ENCODE assay signal across 22 cellular contexts in the genomic region with DNA sequence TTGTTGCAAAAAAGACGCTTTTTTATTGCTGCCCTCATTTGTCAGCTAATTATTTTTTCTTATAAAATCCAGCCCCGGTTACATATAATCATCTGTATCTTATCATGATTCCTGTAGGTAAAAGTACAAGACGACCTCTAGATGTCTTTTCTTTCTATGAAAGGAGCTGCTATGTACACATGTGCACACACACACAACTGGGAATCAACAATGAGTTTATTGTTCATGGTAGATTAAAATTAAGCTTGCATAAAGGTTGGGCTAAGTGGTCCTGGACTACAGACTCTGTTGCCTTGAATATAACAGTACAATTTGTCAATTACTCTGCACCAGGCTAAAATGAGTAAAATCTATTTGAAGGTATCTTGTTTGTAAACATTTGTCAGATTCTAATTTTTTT. TPM values are rescaled to one million over a fixed set of nuclear protein-coding genes. Genes with fewer than 3 reads are reported as not detected.
A peak's percentile ranks its signal among the peaks of the same experiment; 100 is the strongest.
DNase-seq lines count a peak whose midpoint lies in the region; ATAC-seq and TF ChIP-seq lines count a peak whose summit lies in the region.
"Had no signal": no experiment of that assay in that cellular context is flagged by ENCODE, and none has a peak within 500 bp of the region (broad histone marks: within the 10 kb centered on the region; RNA-seq: fewer than 3 reads in every experiment).

No MANE protein-coding gene starts in this region.

- TF ChIP-seq CTCF in WTC11 (IDR thresholded peaks at IDR 0.05): no peak
- TF ChIP-seq CTCF in uterus (IDR thresholded peaks at IDR 0.05): no peak
- TF ChIP-seq CTCF in ovary (IDR thresholded peaks at IDR 0.05): no peak

- H3K27me3 ChIP-seq in uterus: no peaks in the 10 kb centered on the region
- H3K27me3 ChIP-seq in ovary: no peaks in the 10 kb centered on the region

- no peaks in the 10 kb centered on the region for H3K36me3 Mint-ChIP-seq in activated T-cell treated with anti-CD3 and anti-CD28 coated beads, Interleukin-2, amount 50 U/mL, for 72 hours (ENCODE audit: insufficient read depth in 2 of 2)
- peaks cover 36% of the 10 kb centered on the region for H3K36me3 Mint-ChIP-seq in activated T-cell treated with anti-CD3 and anti-CD28 coated beads, Interleukin-2, amount 50 U/mL, for 24 hours (ENCODE audit: low read depth)
- 0 out of 2 replicates have a peak, but pooled peaks cover 6% of the 10 kb centered on the region for H3K36me3 Mint-ChIP-seq in WTC11
- no peaks in the 10 kb centered on the region for H3K36me3 Mint-ChIP-seq in activated naive CD4-positive, alpha-beta T cell treated with anti-CD3 and anti-CD28 coated beads, Interleukin-2, amount 50 U/mL, for 72 hours

- TF ChIP-seq POLR2A in uterus (IDR thresholded peaks at IDR 0.05) (no peak), ovary (IDR thresholded peaks at IDR 0.05) (no peak)

- no peaks in the 10 kb centered on the region for H3K27me3 Mint-ChIP-seq in activated T-cell treated with anti-CD3 and anti-CD28 coated beads, Interleukin-2, amount 50 U/mL, for 72 hours (ENCODE audit: low read depth)
- H3K27me3 Mint-ChIP-seq in activated T-cell treated with anti-CD3 and anti-CD28 coated beads, Interleukin-2, amount 50 U/mL, for 24 hours: no peaks in the 10 kb centered on the region
- no peaks in the 10 kb centered on the region for H3K27me3 Mint-ChIP-seq in WTC11 (ENCODE audit: low read depth)
- H3K27me3 Mint-ChIP-seq: B cell, IgD-negative memory B cell had no signal

- H3K4me1 Mint-ChIP-seq in activated T-cell treated with anti-CD3 and anti-CD28 coated beads, Interleukin-2, amount 50 U/mL, for 72 hours (ENCODE audit: low read depth): no peaks in the 10 kb centered on the region
- H3K4me1 Mint-ChIP-seq in activated T-cell treated with anti-CD3 and anti-CD28 coated beads, Interleukin-2, amount 50 U/mL, for 24 hours (ENCODE audit: low read depth): no peaks in the 10 kb centered on the region
- H3K4me1 Mint-ChIP-seq in WTC11: no peaks in the 10 kb centered on the region; the same call in 1 of the 2 replicates

- no peak for ATAC-seq in activated T-cell treated with anti-CD3 and anti-CD28 coated beads, Interleukin-2, amount 50 U/mL, for 72 hours (replicated peaks in 1 of 2)
- ATAC-seq in WTC11 (no peak), GM18870 (IDR thresholded peaks at IDR 0.05; ENCODE audit: unreplicated experiment) (no peak)
- ATAC-seq in activated naive CD4-positive, alpha-beta T cell treated with anti-CD3 and anti-CD28 coated beads, Interleukin-2, amount 50 U/mL, for 72 hours: no peak

- intact Hi-C loops in uterus (cut with DNase I; ENCODE audit: low total_unique reads) (no loop called here), ovary (cut with DNase I) (no loop called here)

- CTCF ChIA-PET in WTC11 (lab: Charles Lee): no interaction called here

- POLR2A ChIA-PET in WTC11 (lab: Charles Lee): no interaction called here

- H3K36me3 ChIP-seq in uterus (no peaks in the 10 kb centered on the region), ovary (no peaks in the 10 kb centered on the region)

- H3K27ac Mint-ChIP-seq in activated T-cell treated with anti-CD3 and anti-CD28 coated beads, Interleukin-2, amount 50 U/mL, for 72 hours: peak overlapping the region; percentile 17
- no peak overlapping the region for H3K27ac Mint-ChIP-seq in activated T-cell treated with anti-CD3 and anti-CD28 coated beads, Interleukin-2, amount 50 U/mL, for 24 hours
- peak overlapping the region; percentile 7; the same call in 1 of the 2 replicates for H3K27ac Mint-ChIP-seq in WTC11
- no peak overlapping the region for H3K27ac Mint-ChIP-seq in activated naive CD4-positive, alpha-beta T cell treated with anti-CD3 and anti-CD28 coated beads, Interleukin-2, amount 50 U/mL, for 72 hours
- H3K27ac Mint-ChIP-seq: IgD-negative memory B cell had no signal

- no peak for DNase-seq in activated T-cell treated with anti-CD3 and anti-CD28 coated beads, Interleukin-2, amount 50 U/mL, for 72 hours
- no peak for DNase-seq in activated T-cell treated with anti-CD3 and anti-CD28 coated beads, Interleukin-2, amount 50 U/mL, for 24 hours
- DNase-seq in WTC11 (ENCODE audit: low spot score): no peak
- peak; percentile 25 for DNase-seq in medulla oblongata (ENCODE audit: extremely low spot score)
- no peak for DNase-seq in uterus
- no peak for DNase-seq in activated naive CD4-positive, alpha-beta T cell treated with anti-CD3 and anti-CD28 coated beads, Interleukin-2, amount 50 U/mL, for 72 hours (ENCODE audit: low spot score in 2 of 2)
- DNase-seq in ovary: no peak
- DNase-seq: HCEC 1CT; Kasumi-1; MM.1S; NCI-H1092; NCI-H1436 treated with DMSO at 0.1 percent for 48 hours; NCI-H2029; NCI-H446 treated with DMSO at 0.1 percent for 48 hours; NK-92 treated with Interleukin-12 subunit alpha and Interleukin-12 subunit beta, amount 100 ng/mL, for 24 hours; OCI-M1; SIG-M5 had no signal

- WGBS in ovary, 3 donors: 35 to 37% (median 37%) methylated on average over 3 of the region's 3 CpGs

- H3K9me3 ChIP-seq in uterus: no peaks in the 10 kb centered on the region
- no peaks in the 10 kb centered on the region for H3K9me3 ChIP-seq in ovary

- H3K27ac ChIP-seq in uterus (peak overlapping the region; percentile 51 to 92), ovary (no peak overlapping the region)
- H3K27ac ChIP-seq: 22Rv1, RWPE1 had no signal

- H3K4me3 Mint-ChIP-seq in activated T-cell treated with anti-CD3 and anti-CD28 coated beads, Interleukin-2, amount 50 U/mL, for 72 hours: no peak overlapping the region
- H3K4me3 Mint-ChIP-seq in activated T-cell treated with anti-CD3 and anti-CD28 coated beads, Interleukin-2, amount 50 U/mL, for 24 hours: no peak overlapping the region
- H3K4me3 Mint-ChIP-seq in WTC11: no peak overlapping the region
- H3K4me3 Mint-ChIP-seq: B cell, IgD-negative memory B cell had no signal

- peaks cover 0 to 5% of the 10 kb centered on the region in 2 donors for H3K4me1 ChIP-seq in uterus
- H3K4me1 ChIP-seq in ovary (ENCODE audit: insufficient read depth): no peaks in the 10 kb centered on the region

- H3K9me3 Mint-ChIP-seq in activated T-cell treated with anti-CD3 and anti-CD28 coated beads, Interleukin-2, amount 50 U/mL, for 72 hours: no peaks in the 10 kb centered on the region
- no peaks in the 10 kb centered on the region for H3K9me3 Mint-ChIP-seq in activated T-cell treated with anti-CD3 and anti-CD28 coated beads, Interleukin-2, amount 50 U/mL, for 24 hours
- H3K9me3 Mint-ChIP-seq in WTC11: no peaks in the 10 kb centered on the region
- H3K9me3 Mint-ChIP-seq in activated naive CD4-positive, alpha-beta T cell treated with anti-CD3 and anti-CD28 coated beads, Interleukin-2, amount 50 U/mL, for 72 hours: no peaks in the 10 kb centered on the region
- H3K9me3 Mint-ChIP-seq: IgD-negative memory B cell had no signal

- H3K4me3 ChIP-seq in uterus: no peak overlapping the region
- H3K4me3 ChIP-seq in ovary: no peak overlapping the region

- TF ChIP-seq EP300 in ovary (IDR thresholded peaks at IDR 0.05): no peak

TF ChIP-seq in WTC11, 78 proteins besides CTCF, POLR2A, EP300 and RAD21 (continues in another document):
- TF ChIP-seq STAT6 (CRISPR knock-in tag; conservative IDR thresholded peaks at IDR 0.05; ENCODE audit: low read depth): no peak
- TF ChIP-seq, protein P1, sequence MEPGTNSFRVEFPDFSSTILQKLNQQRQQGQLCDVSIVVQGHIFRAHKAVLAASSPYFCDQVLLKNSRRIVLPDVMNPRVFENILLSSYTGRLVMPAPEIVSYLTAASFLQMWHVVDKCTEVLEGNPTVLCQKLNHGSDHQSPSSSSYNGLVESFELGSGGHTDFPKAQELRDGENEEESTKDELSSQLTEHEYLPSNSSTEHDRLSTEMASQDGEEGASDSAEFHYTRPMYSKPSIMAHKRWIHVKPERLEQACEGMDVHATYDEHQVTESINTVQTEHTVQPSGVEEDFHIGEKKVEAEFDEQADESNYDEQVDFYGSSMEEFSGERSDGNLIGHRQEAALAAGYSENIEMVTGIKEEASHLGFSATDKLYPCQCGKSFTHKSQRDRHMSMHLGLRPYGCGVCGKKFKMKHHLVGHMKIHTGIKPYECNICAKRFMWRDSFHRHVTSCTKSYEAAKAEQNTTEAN (CRISPR knock-in tag; IDR thresholded peaks at IDR 0.05): no peak

RNA-seq across cellular contexts. Expression of gene C17orf58, which starts 13.6 kb away (rescaled TPM):
- total RNA-seq in activated T-cell treated with anti-CD3 and anti-CD28 coated beads, Interleukin-2, amount 50 U/mL, for 72 hours: 10 to 100 TPM; 16.2 to 24.8 TPM
- total RNA-seq in WTC11 (2021) (27.4 to 29.5 TPM (median 28.2 TPM) in 3 replicates), uterus (10 to 100 TPM in 2 of 4 donors, 1 to 10 TPM in 2; 2.6 to 20.3 (median 7.6) TPM), ovary (10 to 100 TPM in 1 of 7 donors, 1 to 10 TPM in 6; 4.2 to 12.2 (median 6.5) TPM)
- 10 to 100 TPM; 12.6 to 17.6 TPM for total RNA-seq in activated naive CD4-positive, alpha-beta T cell treated with anti-CD3 and anti-CD28 coated beads, Interleukin-2, amount 50 U/mL, for 72 hours
- 10 to 100 TPM in 1 of 2 donors, 1 to 10 TPM in 1; 6.7 to 16.2 TPM for polyA plus RNA-seq in ovary

RNA-seq across cellular contexts. Expression of gene KPNA2, which starts 52.8 kb away (rescaled TPM):
- total RNA-seq in activated T-cell treated with anti-CD3 and anti-CD28 coated beads, Interleukin-2, amount 50 U/mL, for 72 hours: 100 to 1,000 TPM; 193 to 201 TPM
- total RNA-seq in WTC11 (2021) (426 to 466 TPM (median 431 TPM) in 3 replicates), uterus (10 to 100 TPM in 3 of 4 donors, 1 to 10 TPM in 1; 7.1 to 68.9 (median 39.2) TPM), ovary (10 to 100 TPM in 6 of 7 donors, 1 to 10 TPM in 1; 4.3 to 18.0 (median 12.1) TPM)
- 100 to 1,000 TPM; 150 to 274 TPM for total RNA-seq in activated naive CD4-positive, alpha-beta T cell treated with anti-CD3 and anti-CD28 coated beads, Interleukin-2, amount 50 U/mL, for 72 hours
- 10 to 100 TPM in 1 of 2 donors, 1 to 10 TPM in 1; 6.0 to 24.3 TPM for polyA plus RNA-seq in ovary

Comparison
In these comparisons a context has a peak if more than half of its experiments do, and no peak if none do; other contexts are left out.
1. H3K27ac Mint-ChIP-seq: peak in activated T-cell treated with anti-CD3 and anti-CD28 coated beads, Interleukin-2, amount 50 U/mL, for 72 hours (single experiment) and WTC11 (single experiment); none in activated T-cell treated with anti-CD3 and anti-CD28 coated beads, Interleukin-2, amount 50 U/mL, for 24 hours (single experiment) and activated naive CD4-positive, alpha-beta T cell treated with anti-CD3 and anti-CD28 coated beads, Interleukin-2, amount 50 U/mL, for 72 hours (0 of 2).
2. H3K27ac ChIP-seq: peak in uterus (2 of 2); none in ovary (0 of 2).